15 cellular contexts compared by ENCODE assay signal in the genomic region with DNA sequence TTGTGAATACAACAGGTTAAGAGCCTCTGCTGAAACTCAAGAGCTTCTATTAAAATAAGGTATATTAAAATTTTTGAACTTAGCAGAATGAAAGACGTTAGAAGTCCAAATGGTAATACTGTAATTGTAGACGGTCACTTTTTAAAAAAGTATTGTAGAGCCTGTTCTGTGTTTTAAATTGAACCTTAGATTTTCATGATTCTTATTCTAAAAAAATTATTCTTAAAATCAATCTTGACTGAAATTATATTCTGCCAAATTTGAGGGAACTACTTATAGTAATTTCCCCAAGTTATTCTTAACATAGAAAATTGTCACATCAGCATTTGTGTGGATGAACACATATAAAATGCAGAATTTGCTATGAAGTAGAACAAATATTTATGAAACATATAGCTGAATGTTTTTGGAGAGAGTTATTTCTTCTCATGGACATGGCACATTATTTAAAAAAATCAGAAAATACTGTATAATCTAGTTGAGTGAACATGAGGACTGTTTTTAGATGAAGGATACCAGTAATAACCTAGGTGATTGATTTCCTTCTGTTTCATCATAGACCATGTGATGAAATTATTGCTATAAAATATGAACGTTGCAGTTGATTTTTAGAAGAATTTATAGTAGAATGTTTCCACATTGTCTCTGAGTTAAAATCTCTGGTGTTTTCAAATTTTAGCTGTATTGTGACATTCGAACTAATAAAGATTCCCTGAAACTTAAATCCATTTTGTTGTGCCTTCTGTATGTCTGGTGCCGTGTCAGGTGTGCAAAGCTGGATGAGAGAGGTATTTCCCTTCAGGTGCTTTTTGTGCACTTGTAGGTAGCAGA. TPM values are rescaled to one million over a fixed set of nuclear protein-coding genes. Genes with fewer than 3 reads are reported as not detected.
DNase-seq lines count a peak whose midpoint lies in the region; ATAC-seq and TF ChIP-seq lines count a peak whose summit lies in the region.
"Had no signal": no experiment of that assay in that cellular context is flagged by ENCODE, and none has a peak within 500 bp of the region (broad histone marks: within the 10 kb centered on the region; RNA-seq: fewer than 3 reads in every experiment).

No MANE protein-coding gene starts in this region.

- H3K27me3 Mint-ChIP-seq in WTC11 (ENCODE audit: low read depth), result peaks cover 8% of the 10 kb centered on the region

- DNase-seq in BE2C (no peak), DND-41 (no peak), WTC11 (ENCODE audit: low spot score) (no peak), foreskin fibroblast (no peak), right atrium auricular region (ENCODE audit: low spot score) (no peak)
- DNase-seq in activated effector memory CD4-positive, alpha-beta T cell treated with Interleukin-2 at 50 U/mL for 16 hours, result no peak
- DNase-seq: brain microvascular endothelial cell, COR-L47, GOT3, hypothalamus, NCI-H82 had no signal

- H2AFZ ChIP-seq in DND-41 (ENCODE audit: low read depth, low read length), result no peak overlapping the region

- CTCF ChIA-PET in WTC11 (lab: Charles Lee), result no interaction called here

- H3K4me3 Mint-ChIP-seq in WTC11, result peak overlapping the region; percentile 96

- H3K9ac ChIP-seq in DND-41 (ENCODE audit: low read depth, low read length), result no peak overlapping the region
- peak overlapping the region; percentile 34; the same call in 1 of the 2 replicates for H3K9ac ChIP-seq in iPS-20b (ENCODE audit: low read depth, low read length)

- peaks cover 76% of the 10 kb centered on the region for H3K79me2 ChIP-seq in DND-41 (ENCODE audit: insufficient read depth, low read length)

- TF ChIP-seq CTCF in BE2C (IDR thresholded peaks at IDR 0.05; ENCODE audit: low read depth, low read length) (no peak), DND-41 (IDR thresholded peaks at IDR 0.05; ENCODE audit: borderline replicate concordance, extremely low read depth, low read length, poor library complexity, severe bottlenecking) (no peak), WTC11 (IDR thresholded peaks at IDR 0.05) (no peak), foreskin fibroblast (IDR thresholded peaks at IDR 0.05; ENCODE audit: low read depth, low read length) (no peak), right atrium auricular region (IDR thresholded peaks at IDR 0.05) (no peak)

- H3K36me3 ChIP-seq in BE2C (no peaks in the 10 kb centered on the region), DND-41 (ENCODE audit: insufficient read depth, low read length) (no peaks in the 10 kb centered on the region; the same call in 1 of the 2 replicates), iPS-20b (ENCODE audit: insufficient read depth, low read depth, low read length) (no peaks in the 10 kb centered on the region), right atrium auricular region (no peaks in the 10 kb centered on the region)
- H3K36me3 ChIP-seq: brain microvascular endothelial cell, neutrophil had no signal

- no peak overlapping the region for H3K27ac Mint-ChIP-seq in WTC11

- POLR2A ChIA-PET in WTC11 (lab: Charles Lee), result no interaction called here

- H3K4me3 ChIP-seq in BE2C (ENCODE audit: low read depth, low read length) (peak overlapping the region; percentile 89), DND-41 (ENCODE audit: low read depth in 1 of 2, low read length in 2 of 2) (no peak overlapping the region), iPS-20b (ENCODE audit: low read length) (peak overlapping the region; percentile 98; the same call in 1 of the 2 replicates), foreskin fibroblast (ENCODE audit: low read depth in 1 of 2, low read length in 2 of 2) (no peak overlapping the region), right atrium auricular region (no peak overlapping the region)

- peaks cover 47% of the 10 kb centered on the region for H4K20me1 ChIP-seq in DND-41 (ENCODE audit: insufficient read depth, low read length)

- no peak for ATAC-seq in DND-41 (ENCODE audit: insufficient read depth, low read depth)
- ATAC-seq in WTC11, result no peak
- ATAC-seq in HG03457 (IDR thresholded peaks at IDR 0.05; ENCODE audit: unreplicated experiment), result no peak
- ATAC-seq: activated CD4-positive, CD25-positive, alpha-beta regulatory T cell treated with anti-CD3 and anti-CD28 coated beads, Interleukin-2, amount 50 U/mL, for 24 hours had no signal

- H3K27ac ChIP-seq in DND-41 (ENCODE audit: low read length) (no peak overlapping the region), iPS-20b (ENCODE audit: low read length) (no peak overlapping the region), right atrium auricular region (no peak overlapping the region)
- H3K27ac ChIP-seq: brain microvascular endothelial cell, neutrophil had no signal

- H3K4me1 Mint-ChIP-seq in WTC11, result peaks cover 40% of the 10 kb centered on the region

- H3K4me2 ChIP-seq in DND-41 (ENCODE audit: insufficient read depth, low read length), result peak overlapping the region; percentile 99; the same call in 1 of the 2 replicates

- H3K4me1 ChIP-seq in BE2C (peaks cover 9% of the 10 kb centered on the region), DND-41 (ENCODE audit: insufficient read depth, low read length) (peaks cover 41% of the 10 kb centered on the region), iPS-20b (ENCODE audit: insufficient read depth, low read length) (peaks cover 15% of the 10 kb centered on the region), right atrium auricular region (peaks cover 0 to 52% of the 10 kb centered on the region in 2 donors)

- H3K27me3 ChIP-seq in BE2C, result no peaks in the 10 kb centered on the region
- peaks cover 17% of the 10 kb centered on the region for H3K27me3 ChIP-seq in DND-41 (ENCODE audit: insufficient read depth, low read length, poor library complexity)
- peaks cover 4% of the 10 kb centered on the region; the same call in 1 of the 2 replicates for H3K27me3 ChIP-seq in iPS-20b (ENCODE audit: insufficient read depth, low read length)
- H3K27me3 ChIP-seq in right atrium auricular region, result no peaks in the 10 kb centered on the region
- H3K27me3 ChIP-seq: brain microvascular endothelial cell had no signal

- H3K9me3 Mint-ChIP-seq in WTC11, result no peaks in the 10 kb centered on the region

- no peaks in the 10 kb centered on the region for H3K36me3 Mint-ChIP-seq in WTC11

- H3K9me3 ChIP-seq in BE2C (no peaks in the 10 kb centered on the region), DND-41 (ENCODE audit: insufficient read depth, low read length, severe bottlenecking) (no peaks in the 10 kb centered on the region), iPS-20b (ENCODE audit: insufficient read depth, low read depth, low read length) (no peaks in the 10 kb centered on the region), right atrium auricular region (no peaks in the 10 kb centered on the region)
- H3K9me3 ChIP-seq: neutrophil had no signal

TF ChIP-seq in WTC11, 78 proteins besides CTCF, POLR2A, EP300 and RAD21 (continues in another document):
- no peak for TF ChIP-seq NFE2L1 (CRISPR knock-in tag; IDR thresholded peaks at IDR 0.05)
- TF ChIP-seq ZNF416 (CRISPR knock-in tag; IDR thresholded peaks at IDR 0.05), result no peak
- TF ChIP-seq ZNF512 (CRISPR knock-in tag; IDR thresholded peaks at IDR 0.05; ENCODE audit: borderline replicate concordance), result no peak
- TF ChIP-seq PRRX2 (CRISPR knock-in tag; IDR thresholded peaks at IDR 0.05), result no peak
- no peak for TF ChIP-seq RORB (CRISPR knock-in tag; IDR thresholded peaks at IDR 0.05)
- TF ChIP-seq TCF7 (CRISPR knock-in tag; IDR thresholded peaks at IDR 0.05; ENCODE audit: low read depth), result no peak
- no peak for TF ChIP-seq ZNF671 (CRISPR knock-in tag; IDR thresholded peaks at IDR 0.05)
- no peak for TF ChIP-seq FOXK1 (CRISPR knock-in tag; IDR thresholded peaks at IDR 0.05)
- TF ChIP-seq, protein P1, sequence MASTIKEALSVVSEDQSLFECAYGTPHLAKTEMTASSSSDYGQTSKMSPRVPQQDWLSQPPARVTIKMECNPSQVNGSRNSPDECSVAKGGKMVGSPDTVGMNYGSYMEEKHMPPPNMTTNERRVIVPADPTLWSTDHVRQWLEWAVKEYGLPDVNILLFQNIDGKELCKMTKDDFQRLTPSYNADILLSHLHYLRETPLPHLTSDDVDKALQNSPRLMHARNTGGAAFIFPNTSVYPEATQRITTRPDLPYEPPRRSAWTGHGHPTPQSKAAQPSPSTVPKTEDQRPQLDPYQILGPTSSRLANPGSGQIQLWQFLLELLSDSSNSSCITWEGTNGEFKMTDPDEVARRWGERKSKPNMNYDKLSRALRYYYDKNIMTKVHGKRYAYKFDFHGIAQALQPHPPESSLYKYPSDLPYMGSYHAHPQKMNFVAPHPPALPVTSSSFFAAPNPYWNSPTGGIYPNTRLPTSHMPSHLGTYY (CRISPR knock-in tag; IDR thresholded peaks at IDR 0.05), result no peak
- TF ChIP-seq TEAD4 (CRISPR knock-in tag; IDR thresholded peaks at IDR 0.05), result no peak
- no peak for TF ChIP-seq CBFB (CRISPR knock-in tag; IDR thresholded peaks at IDR 0.05; ENCODE audit: low read depth)
- no peak for TF ChIP-seq CDX4 (CRISPR knock-in tag; IDR thresholded peaks at IDR 0.05; ENCODE audit: borderline replicate concordance)
- TF ChIP-seq JAZF1 (CRISPR knock-in tag; IDR thresholded peaks at IDR 0.05), result no peak
- TF ChIP-seq TEAD1 (CRISPR knock-in tag; IDR thresholded peaks at IDR 0.05), result no peak

RNA-seq across cellular contexts. Expression of gene TBPL1, which starts 2.8 kb away (rescaled TPM):
- 63.0 TPM for polyA plus RNA-seq in BE2C (2012; ENCODE audit: insufficient read depth, insufficient read length, low read depth)
- total RNA-seq in WTC11 (2021) (39.8 to 44.0 TPM (median 42.1 TPM) in 3 replicates), right atrium auricular region (10 to 100 TPM; 18.9 to 22.6 TPM)

Comparison
In these comparisons a context has a peak if more than half of its experiments do, and no peak if none do; other contexts are left out.
1. H3K4me3 ChIP-seq: peak in BE2C (single experiment) and iPS-20b (single experiment); none in DND-41 (0 of 2), foreskin fibroblast (0 of 2) and right atrium auricular region (0 of 2).